ENCODE assay signal across 2 cellular contexts in the genomic region with DNA sequence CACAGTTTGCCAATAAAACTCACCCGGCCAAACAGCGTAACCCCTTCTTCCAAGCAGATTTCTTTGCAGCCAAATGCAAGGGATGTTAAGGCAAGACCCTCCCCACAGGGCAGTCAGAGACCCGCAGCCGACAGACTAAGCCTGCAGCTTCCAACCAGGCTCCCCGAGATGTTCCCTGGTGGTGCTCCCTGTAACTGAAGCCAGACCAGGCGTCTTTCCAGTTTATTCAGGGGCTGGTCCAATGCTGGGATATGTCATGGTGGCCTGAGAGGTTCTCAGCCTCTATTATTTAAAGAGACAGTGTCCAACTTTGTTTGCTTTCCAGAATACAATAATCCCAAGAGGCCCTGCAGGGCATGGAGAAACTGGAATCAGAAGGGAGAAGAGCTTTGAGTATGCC.
TF ChIP-seq lines count a peak whose summit lies in the region.

A gene (minus strand): TSS at position 196 of the 400 bp plus-strand sequence. CDS start 4,599 bp downstream, outside the sequence.

TF ChIP-seq in SK-N-SH, 30 proteins besides CTCF, POLR2A, EP300 and RAD21 (continued from another document):
- TF ChIP-seq, protein P1, sequence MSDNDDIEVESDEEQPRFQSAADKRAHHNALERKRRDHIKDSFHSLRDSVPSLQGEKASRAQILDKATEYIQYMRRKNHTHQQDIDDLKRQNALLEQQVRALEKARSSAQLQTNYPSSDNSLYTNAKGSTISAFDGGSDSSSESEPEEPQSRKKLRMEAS (IDR thresholded peaks at IDR 0.05; ENCODE audit: low read depth) = no peak
- TF ChIP-seq MEF2A (IDR thresholded peaks at IDR 0.05; ENCODE audit: borderline replicate concordance, low read depth) = no peak
- TF ChIP-seq, protein P2, sequence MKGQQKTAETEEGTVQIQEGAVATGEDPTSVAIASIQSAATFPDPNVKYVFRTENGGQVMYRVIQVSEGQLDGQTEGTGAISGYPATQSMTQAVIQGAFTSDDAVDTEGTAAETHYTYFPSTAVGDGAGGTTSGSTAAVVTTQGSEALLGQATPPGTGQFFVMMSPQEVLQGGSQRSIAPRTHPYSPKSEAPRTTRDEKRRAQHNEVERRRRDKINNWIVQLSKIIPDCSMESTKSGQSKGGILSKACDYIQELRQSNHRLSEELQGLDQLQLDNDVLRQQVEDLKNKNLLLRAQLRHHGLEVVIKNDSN (IDR thresholded peaks at IDR 0.05; ENCODE audit: borderline replicate concordance, low read depth) = no peak
- TF ChIP-seq RXRA (IDR thresholded peaks at IDR 0.05; ENCODE audit: borderline replicate concordance, low read depth) = no peak
- TF ChIP-seq, protein P3, sequence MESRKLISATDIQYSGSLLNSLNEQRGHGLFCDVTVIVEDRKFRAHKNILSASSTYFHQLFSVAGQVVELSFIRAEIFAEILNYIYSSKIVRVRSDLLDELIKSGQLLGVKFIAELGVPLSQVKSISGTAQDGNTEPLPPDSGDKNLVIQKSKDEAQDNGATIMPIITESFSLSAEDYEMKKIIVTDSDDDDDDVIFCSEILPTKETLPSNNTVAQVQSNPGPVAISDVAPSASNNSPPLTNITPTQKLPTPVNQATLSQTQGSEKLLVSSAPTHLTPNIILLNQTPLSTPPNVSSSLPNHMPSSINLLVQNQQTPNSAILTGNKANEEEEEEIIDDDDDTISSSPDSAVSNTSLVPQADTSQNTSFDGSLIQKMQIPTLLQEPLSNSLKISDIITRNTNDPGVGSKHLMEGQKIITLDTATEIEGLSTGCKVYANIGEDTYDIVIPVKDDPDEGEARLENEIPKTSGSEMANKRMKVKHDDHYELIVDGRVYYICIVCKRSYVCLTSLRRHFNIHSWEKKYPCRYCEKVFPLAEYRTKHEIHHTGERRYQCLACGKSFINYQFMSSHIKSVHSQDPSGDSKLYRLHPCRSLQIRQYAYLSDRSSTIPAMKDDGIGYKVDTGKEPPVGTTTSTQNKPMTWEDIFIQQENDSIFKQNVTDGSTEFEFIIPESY (IDR thresholded peaks at IDR 0.05; ENCODE audit: borderline replicate concordance, low read depth) = no peak
- no peak for TF ChIP-seq EZH2phosphoT487 (IDR thresholded peaks at IDR 0.05; ENCODE audit: borderline replicate concordance, low read depth)
- no peak for TF ChIP-seq TCF12 (IDR thresholded peaks at IDR 0.05)
- TF ChIP-seq RCOR1 (IDR thresholded peaks at IDR 0.05; ENCODE audit: low read length) = no peak
- no peak for TF ChIP-seq JUND (IDR thresholded peaks at IDR 0.05)
TF ChIP-seq in SK-N-SH: peak in this region for 0.

TF ChIP-seq in SK-N-SH treated with all-trans-retinoic acid at 6 μM for 48 hours, 23 proteins besides CTCF, POLR2A, EP300 and RAD21 (continued from another document):
- no peak for TF ChIP-seq SNAI2 (CRISPR knock-in tag; IDR thresholded peaks at IDR 0.05)
